16 cellular contexts compared by ENCODE assay signal in genomic region chr12:27868165-27868564, GRCh38.
DNase-seq lines count a peak whose midpoint lies in the region; TF ChIP-seq lines count a peak whose summit lies in the region.
"Had no signal": no experiment of that assay in that cellular context is flagged by ENCODE, and none has a peak within 500 bp of the region (broad histone marks: within the 10 kb centered on the region; RNA-seq: fewer than 3 reads in every experiment).

No MANE protein-coding gene starts in this region.

- no peaks in the 10 kb centered on the region for H3K9me3 ChIP-seq in colonic mucosa
- H3K9me3 ChIP-seq: uterus had no signal

- DNase-seq in AG20443 (ENCODE audit: low spot score), result peak; percentile 50
- DNase-seq in M059J (ENCODE audit: low read depth), result peak; percentile 44
- DNase-seq in choroid plexus epithelial cell (ENCODE audit: low read depth), result peak; percentile 87
- DNase-seq in myocyte (ENCODE audit: low read depth), result peak; percentile 15
- DNase-seq in activated naive CD4-positive, alpha-beta T cell treated with anti-CD3 and anti-CD28 coated beads, Interleukin-2, amount 50 U/mL, for 16 hours, result no peak
- no peak for DNase-seq in stimulated activated naive CD4-positive, alpha-beta T cell treated with Interleukin-2 at 50 U/mL for 16 hours (lab: John Stamatoyannopoulos, UW)
- DNase-seq in posterior cingulate gyrus, result no peak
- DNase-seq in colonic mucosa, result no peak
- DNase-seq: cortex of kidney; DMS 273 treated with DMSO at 0.1 percent for 48 hours; mesendoderm; NCI-H2081 treated with DMSO at 0.1 percent for 48 hours; NCI-H526 treated with DMSO at 0.1 percent for 48 hours; small intestine; stimulated activated naive CD4-positive, alpha-beta T cell; uterus had no signal

- no peak overlapping the region for H3K27ac ChIP-seq in colonic mucosa
- H3K27ac ChIP-seq: uterus had no signal

- H3K4me3 ChIP-seq in choroid plexus epithelial cell (ENCODE audit: low read depth, low read length), result no peak overlapping the region
- H3K4me3 ChIP-seq in colonic mucosa, result no peak overlapping the region
- H3K4me3 ChIP-seq: uterus had no signal

- H3K9ac ChIP-seq in colonic mucosa (ENCODE audit: low read depth in 2 of 2, low read length in 2 of 2), result no peak overlapping the region

- TF ChIP-seq CTCF in choroid plexus epithelial cell (conservative IDR thresholded peaks at IDR 0.05; ENCODE audit: low read depth, low read length) (no peak), colonic mucosa (IDR thresholded peaks at IDR 0.05) (no peak)

- no peaks in the 10 kb centered on the region for H3K36me3 ChIP-seq in colonic mucosa
- H3K36me3 ChIP-seq: uterus had no signal

- intact Hi-C loops in posterior cingulate gyrus (cut with DNase I) (no loop called here), colonic mucosa (cut with DNase I) (no loop called here)

- H3K27me3 ChIP-seq in colonic mucosa, result no peaks in the 10 kb centered on the region
- H3K27me3 ChIP-seq: uterus had no signal

- no peaks in the 10 kb centered on the region for H3K4me1 ChIP-seq in colonic mucosa
- H3K4me1 ChIP-seq: uterus had no signal

Comparison
In these comparisons a context has a peak if more than half of its experiments do, and no peak if none do; other contexts are left out.
1. DNase-seq: peak in AG20443 (single experiment), M059J (single experiment), choroid plexus epithelial cell (single experiment) and myocyte (single experiment); none in activated naive CD4-positive, alpha-beta T cell treated with anti-CD3 and anti-CD28 coated beads, Interleukin-2, amount 50 U/mL, for 16 hours (single experiment), stimulated activated naive CD4-positive, alpha-beta T cell treated with Interleukin-2 at 50 U/mL for 16 hours (single experiment), posterior cingulate gyrus (0 of 10) and colonic mucosa (single experiment).